Comparison of ENCODE assay signal across 11 cellular contexts in genomic region chr11:101127348-101127698, GRCh38. TPM values are rescaled to one million over a fixed set of nuclear protein-coding genes. Genes with fewer than 3 reads are reported as not detected.
DNase-seq lines count a peak whose midpoint lies in the region; TF ChIP-seq lines count a peak whose summit lies in the region.
"Had no signal": no experiment of that assay in that cellular context is flagged by ENCODE, and none has a peak within 500 bp of the region (broad histone marks: within the 10 kb centered on the region; RNA-seq: fewer than 3 reads in every experiment).

No MANE protein-coding gene starts in this region.

- H3K79me2 ChIP-seq in H9 (ENCODE audit: insufficient read depth, low read length), result no peaks in the 10 kb centered on the region

- H3K9me3 Mint-ChIP-seq in H9 (no peaks in the 10 kb centered on the region; a peak in 2 of 5 replicates), brain (peaks cover 0 to 4% (median 0%) of the 10 kb centered on the region in 5 experiments)

- H4K20me1 ChIP-seq in H9 (ENCODE audit: control insufficient read depth, insufficient read depth, insufficient read length), result no peaks in the 10 kb centered on the region

- H2BK15ac ChIP-seq in H9 (ENCODE audit: low read depth, low read length), result no peak overlapping the region

- H3K4me3 Mint-ChIP-seq in H9 (peak overlapping the region; percentile 64 to 88), brain (peak overlapping the region in 3 of 5 experiments; percentile 73 to 89 (median 78))

- H3K27ac ChIP-seq in H9 (ENCODE audit: insufficient read length, low read depth, low read length) (no peak overlapping the region), skeletal muscle tissue (ENCODE audit: low read depth, low read length) (no peak overlapping the region)

- H2AFZ ChIP-seq in H9 (ENCODE audit: low read length), result no peak overlapping the region

- DNase-seq in H9 (peak; percentile 50), iPS-NIHi7 (ENCODE audit: extremely low spot score) (peak; percentile 52), SW 1271 (lab: John Stamatoyannopoulos, UW) (no peak), LoVo (ENCODE audit: low spot score) (no peak), GDM1 (lab: John Stamatoyannopoulos, UW) (no peak)
- no peak for DNase-seq in activated effector memory CD4-positive, alpha-beta T cell treated with anti-CD3 and anti-CD28 coated beads, Interleukin-2, amount 50 U/mL, for 16 hours
- DNase-seq: activated T-cell treated with anti-CD3 and anti-CD28 coated beads, Interleukin-2, amount 50 U/mL, for 72 hours; NCI-H1436 treated with DMSO at 0.1 percent for 48 hours; stimulated activated CD4-positive, alpha-beta T cell treated with anti-CD3 and anti-CD28 coated beads, Interleukin-12 subunit alpha, Interleukin-12 subunit beta, amount 100 ng/mL, for 4 hours had no signal

- H3K27me3 Mint-ChIP-seq in H9 (ENCODE audit: low read depth) (peaks cover 92% of the 10 kb centered on the region), brain (peaks cover 88% of the 10 kb centered on the region)

- no peaks in the 10 kb centered on the region for H3K4me1 ChIP-seq in H9 (ENCODE audit: insufficient read depth, low read length)
- peaks cover 5 to 7% (median 5%) of the 10 kb centered on the region in 3 donors for H3K4me1 ChIP-seq in skeletal muscle tissue (ENCODE audit: control insufficient read depth in 3 of 3, insufficient read depth in 3 of 3, low read length in 3 of 3)

- no peak overlapping the region for H4K5ac ChIP-seq in H9 (ENCODE audit: insufficient read length, low read depth, low read length)

- no CpG with 5 or more reads among the region's 45 CpGs for WGBS in H9 (ENCODE audit: extremely low coverage, insufficient read length, low lambda C conversion rate)

- H3K9me3 ChIP-seq in H9 (ENCODE audit: control insufficient read depth, low read depth, low read length) (no peaks in the 10 kb centered on the region), skeletal muscle tissue (ENCODE audit: control insufficient read depth in 3 of 3, low read length in 3 of 3) (no peaks in the 10 kb centered on the region)

- H3K4me1 Mint-ChIP-seq in H9 (peaks cover 9 to 13% of the 10 kb centered on the region in 2 experiments; a peak in 3 of 4 replicates), brain (peaks cover 14% of the 10 kb centered on the region)

- H2BK20ac ChIP-seq in H9 (ENCODE audit: low read depth, low read length, poor library complexity, severe bottlenecking), result no peak overlapping the region

- no peaks in the 10 kb centered on the region; a peak in 1 of 7 replicates for H3K36me3 Mint-ChIP-seq in H9 (ENCODE audit: insufficient read depth in 1 of 3, low read depth in 3 of 3)
- H3K36me3 Mint-ChIP-seq in brain, result no peaks in the 10 kb centered on the region

- peak overlapping the region; percentile 66 to 69 (median 66) for H3K4me3 ChIP-seq in skeletal muscle tissue (ENCODE audit: low read length in 3 of 3)

- peak overlapping the region; percentile 94 for H3K4me2 ChIP-seq in H9 (ENCODE audit: insufficient read depth, insufficient read length, low read length)

- no peak overlapping the region for H2AK5ac ChIP-seq in H9 (ENCODE audit: insufficient read length, low read length)

- H2BK12ac ChIP-seq in H9 (ENCODE audit: insufficient read length, low read depth, low read length), result no peak overlapping the region

- H3K23me2 ChIP-seq in H9 (ENCODE audit: insufficient read length, low read depth, low read length, poor library complexity, severe bottlenecking), result peaks cover 29% of the 10 kb centered on the region

- no peak overlapping the region for H3K9ac ChIP-seq in H9 (ENCODE audit: extremely low read depth, insufficient read length, low read length)
- peak overlapping the region; percentile 33 to 74 (median 58) for H3K9ac ChIP-seq in skeletal muscle tissue (ENCODE audit: low read depth in 1 of 3, low read length in 3 of 3)

- no peak overlapping the region for H3K23ac ChIP-seq in H9 (ENCODE audit: insufficient read length, low read depth, low read length)

- no peak overlapping the region; the same call in 1 of the 2 replicates for H3K14ac ChIP-seq in H9 (ENCODE audit: insufficient read depth, low read length)

- H3K56ac ChIP-seq in H9 (ENCODE audit: insufficient read length, low read depth, low read length), result no peak overlapping the region

- no peak overlapping the region for H3K18ac ChIP-seq in H9 (ENCODE audit: insufficient read length, low read depth, low read length)

- no peaks in the 10 kb centered on the region for H3K79me1 ChIP-seq in H9 (ENCODE audit: insufficient read depth, low read depth, low read length, poor library complexity, severe bottlenecking)

- no peak overlapping the region for H3K4ac ChIP-seq in H9 (ENCODE audit: low read depth, low read length)

- H3T11ph ChIP-seq in H9 (ENCODE audit: low read length), result no peak overlapping the region

- no peak overlapping the region for H2BK5ac ChIP-seq in H9 (ENCODE audit: insufficient read length, low read length)

- H2BK120ac ChIP-seq in H9 (ENCODE audit: low read depth, low read length, poor library complexity, severe bottlenecking), result no peak overlapping the region

- no peak overlapping the region for H4K91ac ChIP-seq in H9 (ENCODE audit: insufficient read length, low read depth, low read length)

- TF ChIP-seq CTCF in H9 (conservative IDR thresholded peaks at IDR 0.05), result no peak
- TF ChIP-seq CTCF in brain (conservative IDR thresholded peaks at IDR 0.05), result no peak

- no peaks in the 10 kb centered on the region for H3K36me3 ChIP-seq in skeletal muscle tissue (ENCODE audit: control insufficient read depth in 3 of 3, insufficient read depth in 3 of 3, low read length in 3 of 3)

- H3K27ac Mint-ChIP-seq in H9 (no peak overlapping the region), brain (no peak overlapping the region)
- H3K27ac Mint-ChIP-seq: activated T-cell treated with anti-CD3 and anti-CD28 coated beads, Interleukin-2, amount 50 U/mL, for 72 hours had no signal

- H3K27me3 ChIP-seq in H9 (ENCODE audit: insufficient read depth, low read length), result peaks cover 38% of the 10 kb centered on the region; the same call in 1 of the 2 replicates
- H3K27me3 ChIP-seq in skeletal muscle tissue (ENCODE audit: control insufficient read depth in 3 of 3, insufficient read depth in 3 of 3, low read length in 3 of 3), result peaks cover 28 to 37% (median 30%) of the 10 kb centered on the region in 3 donors

- H4K8ac ChIP-seq in H9 (replicated peaks; ENCODE audit: insufficient read length, low read depth, low read length), result no peak overlapping the region

RNA-seq across cellular contexts. Expression of gene PGR, which starts 2.3 kb away (rescaled TPM):
- total RNA-seq in H9 (2021), result 0.02 and 0.07 TPM in 2 replicates
- polyA plus RNA-seq in brain (ENCODE audit: insufficient read depth, low read depth, low replicate concordance), result not detected
- not detected for total RNA-seq in skeletal muscle tissue
- total RNA-seq: activated T-cell treated with anti-CD3 and anti-CD28 coated beads, Interleukin-2, amount 50 U/mL, for 72 hours had no signal

Comparison
In these comparisons a context has a peak if more than half of its experiments do, and no peak if none do; other contexts are left out.
1. DNase-seq: peak in H9 (single experiment) and iPS-NIHi7 (single experiment); none in SW 1271 (0 of 2), LoVo (single experiment), GDM1 (single experiment) and activated effector memory CD4-positive, alpha-beta T cell treated with anti-CD3 and anti-CD28 coated beads, Interleukin-2, amount 50 U/mL, for 16 hours (single experiment).